Comparison of ENCODE assay signal across 8 cellular contexts in genomic region chr1:173669491-173669941, GRCh38. TPM values are rescaled to one million over a fixed set of nuclear protein-coding genes. Genes with fewer than 3 reads are reported as not detected.
A peak's percentile ranks its signal among the peaks of the same experiment; 100 is the strongest.
DNase-seq lines count a peak whose midpoint lies in the region; ATAC-seq and TF ChIP-seq lines count a peak whose summit lies in the region.

A gene with protein sequence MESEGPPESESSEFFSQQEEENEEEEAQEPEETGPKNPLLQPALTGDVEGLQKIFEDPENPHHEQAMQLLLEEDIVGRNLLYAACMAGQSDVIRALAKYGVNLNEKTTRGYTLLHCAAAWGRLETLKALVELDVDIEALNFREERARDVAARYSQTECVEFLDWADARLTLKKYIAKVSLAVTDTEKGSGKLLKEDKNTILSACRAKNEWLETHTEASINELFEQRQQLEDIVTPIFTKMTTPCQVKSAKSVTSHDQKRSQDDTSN (minus strand): TSS chr1:173669851. CDS start chr1:173659418, 10,433 bp downstream.

- peak; percentile 91 for ATAC-seq in WTC11
- ATAC-seq in GM21390 (IDR thresholded peaks at IDR 0.05; ENCODE audit: unreplicated experiment) = no peak

- H3K27ac Mint-ChIP-seq in WTC11 (peak within 1 kb of the TSS; percentile 83), nephron progenitor cell (peak within 1 kb of the TSS; percentile 10)

- H3K4me1 Mint-ChIP-seq in WTC11 (peaks cover 21% of the 10 kb centered on the region), nephron progenitor cell (peaks cover 7% of the 10 kb centered on the region)

- CTCF ChIA-PET in WTC11 (lab: Charles Lee) = interaction anchor here (0.8 kb wide), 1 partner anchor 133 kb away, joined by 3 read pairs; no protein-coding TSS in a partner anchor

- peak; percentile 16 for DNase-seq in activated gamma-delta T cell treated with Interleukin-2 at 50 U/mL for 16 hours
- no peak for DNase-seq in activated gamma-delta T cell (lab: John Stamatoyannopoulos, UW)
- peak; percentile 88 for DNase-seq in WTC11 (ENCODE audit: low spot score)
- DNase-seq in fibroblast of mammary gland (ENCODE audit: low read depth) = peak; percentile 31
- DNase-seq in nephron progenitor cell = peak; percentile 67
- no peak for DNase-seq in GDM1 (lab: John Stamatoyannopoulos, UW)
- no peak for DNase-seq in T-helper 9 cell

- H3K36me3 Mint-ChIP-seq in WTC11 = no peaks in the 10 kb centered on the region
- H3K36me3 Mint-ChIP-seq in nephron progenitor cell (ENCODE audit: low read depth) = peaks cover 36% of the 10 kb centered on the region

- POLR2A ChIA-PET in WTC11 (lab: Charles Lee) = interaction anchor here (1.0 kb wide), 1 partner anchor 178 kb away, joined by 3 read pairs; no protein-coding TSS in a partner anchor

- peak within 1 kb of the TSS; percentile 79 for H3K4me3 Mint-ChIP-seq in WTC11
- peak within 1 kb of the TSS; percentile 78 for H3K4me3 Mint-ChIP-seq in nephron progenitor cell

- H3K4me3 ChIP-seq in fibroblast of mammary gland (ENCODE audit: control insufficient read depth, low read depth, low read length) = peak within 1 kb of the TSS; percentile 48

- peaks cover 3% of the 10 kb centered on the region; the same call in 1 of the 2 replicates for H3K27me3 Mint-ChIP-seq in WTC11 (ENCODE audit: low read depth)
- peaks cover 11% of the 10 kb centered on the region for H3K27me3 Mint-ChIP-seq in nephron progenitor cell (ENCODE audit: low read depth, poor library complexity)

- TF ChIP-seq CTCF in WTC11 (IDR thresholded peaks at IDR 0.05) (no peak), fibroblast of mammary gland (conservative IDR thresholded peaks at IDR 0.05; ENCODE audit: control insufficient read depth, insufficient read depth, low read depth, low read length) (no peak), nephron progenitor cell (IDR thresholded peaks at IDR 0.05) (no peak)

- H3K9me3 Mint-ChIP-seq in WTC11 = peaks cover 3% of the 10 kb centered on the region; the same call in 1 of the 2 replicates
- H3K9me3 Mint-ChIP-seq in nephron progenitor cell = peaks cover 4% of the 10 kb centered on the region

TF ChIP-seq in WTC11, 78 proteins besides CTCF, POLR2A, EP300 and RAD21 (continues in another document):
- TF ChIP-seq ATF1 (CRISPR knock-in tag; IDR thresholded peaks at IDR 0.05) = no peak
- TF ChIP-seq, protein P1, sequence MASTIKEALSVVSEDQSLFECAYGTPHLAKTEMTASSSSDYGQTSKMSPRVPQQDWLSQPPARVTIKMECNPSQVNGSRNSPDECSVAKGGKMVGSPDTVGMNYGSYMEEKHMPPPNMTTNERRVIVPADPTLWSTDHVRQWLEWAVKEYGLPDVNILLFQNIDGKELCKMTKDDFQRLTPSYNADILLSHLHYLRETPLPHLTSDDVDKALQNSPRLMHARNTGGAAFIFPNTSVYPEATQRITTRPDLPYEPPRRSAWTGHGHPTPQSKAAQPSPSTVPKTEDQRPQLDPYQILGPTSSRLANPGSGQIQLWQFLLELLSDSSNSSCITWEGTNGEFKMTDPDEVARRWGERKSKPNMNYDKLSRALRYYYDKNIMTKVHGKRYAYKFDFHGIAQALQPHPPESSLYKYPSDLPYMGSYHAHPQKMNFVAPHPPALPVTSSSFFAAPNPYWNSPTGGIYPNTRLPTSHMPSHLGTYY (CRISPR knock-in tag; IDR thresholded peaks at IDR 0.05) = no peak
- TF ChIP-seq NFYB (CRISPR knock-in tag; conservative IDR thresholded peaks at IDR 0.05; ENCODE audit: low read depth) = no peak
- TF ChIP-seq, protein P2, sequence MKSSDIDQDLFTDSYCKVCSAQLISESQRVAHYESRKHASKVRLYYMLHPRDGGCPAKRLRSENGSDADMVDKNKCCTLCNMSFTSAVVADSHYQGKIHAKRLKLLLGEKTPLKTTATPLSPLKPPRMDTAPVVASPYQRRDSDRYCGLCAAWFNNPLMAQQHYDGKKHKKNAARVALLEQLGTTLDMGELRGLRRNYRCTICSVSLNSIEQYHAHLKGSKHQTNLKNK (CRISPR knock-in tag; IDR thresholded peaks at IDR 0.05) = no peak
- TF ChIP-seq GRHL2 (CRISPR knock-in tag; IDR thresholded peaks at IDR 0.05; ENCODE audit: insufficient replicate concordance, severe bottlenecking) = no peak
- no peak for TF ChIP-seq ZNF219 (CRISPR knock-in tag; IDR thresholded peaks at IDR 0.05; ENCODE audit: borderline replicate concordance)
- no peak for TF ChIP-seq USF2 (CRISPR knock-in tag; IDR thresholded peaks at IDR 0.05)
- no peak for TF ChIP-seq RORB (CRISPR knock-in tag; IDR thresholded peaks at IDR 0.05)
- TF ChIP-seq, protein P3, sequence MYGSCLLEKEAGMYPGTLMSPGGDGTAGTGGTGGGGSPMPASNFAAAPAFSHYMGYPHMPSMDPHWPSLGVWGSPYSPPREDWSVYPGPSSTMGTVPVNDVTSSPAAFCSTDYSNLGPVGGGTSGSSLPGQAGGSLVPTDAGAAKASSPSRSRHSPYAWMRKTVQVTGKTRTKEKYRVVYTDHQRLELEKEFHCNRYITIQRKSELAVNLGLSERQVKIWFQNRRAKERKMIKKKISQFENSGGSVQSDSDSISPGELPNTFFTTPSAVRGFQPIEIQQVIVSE (CRISPR knock-in tag; IDR thresholded peaks at IDR 0.05; ENCODE audit: borderline replicate concordance) = no peak
- TF ChIP-seq, protein P4, sequence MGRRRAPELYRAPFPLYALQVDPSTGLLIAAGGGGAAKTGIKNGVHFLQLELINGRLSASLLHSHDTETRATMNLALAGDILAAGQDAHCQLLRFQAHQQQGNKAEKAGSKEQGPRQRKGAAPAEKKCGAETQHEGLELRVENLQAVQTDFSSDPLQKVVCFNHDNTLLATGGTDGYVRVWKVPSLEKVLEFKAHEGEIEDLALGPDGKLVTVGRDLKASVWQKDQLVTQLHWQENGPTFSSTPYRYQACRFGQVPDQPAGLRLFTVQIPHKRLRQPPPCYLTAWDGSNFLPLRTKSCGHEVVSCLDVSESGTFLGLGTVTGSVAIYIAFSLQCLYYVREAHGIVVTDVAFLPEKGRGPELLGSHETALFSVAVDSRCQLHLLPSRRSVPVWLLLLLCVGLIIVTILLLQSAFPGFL (CRISPR knock-in tag; IDR thresholded peaks at IDR 0.05; ENCODE audit: borderline replicate concordance) = no peak
- no peak for TF ChIP-seq E2F1 (CRISPR knock-in tag; IDR thresholded peaks at IDR 0.05)
- no peak for TF ChIP-seq ZSCAN18 (CRISPR knock-in tag; IDR thresholded peaks at IDR 0.05)
- TF ChIP-seq HMGXB4 (CRISPR knock-in tag; IDR thresholded peaks at IDR 0.05) = no peak
- TF ChIP-seq GTF2I (CRISPR knock-in tag; conservative IDR thresholded peaks at IDR 0.05) = no peak
- TF ChIP-seq ZNF138 (CRISPR knock-in tag; conservative IDR thresholded peaks at IDR 0.05) = no peak
- TF ChIP-seq ETV6 (CRISPR knock-in tag; IDR thresholded peaks at IDR 0.05) = 0 out of 2 replicates have a peak, but pooled peaks have one; percentile 39
- 0 out of 2 replicates have a peak, but pooled peaks have one; percentile 15 for TF ChIP-seq TEAD1 (CRISPR knock-in tag; IDR thresholded peaks at IDR 0.05)
- no peak for TF ChIP-seq MXD4 (CRISPR knock-in tag; IDR thresholded peaks at IDR 0.05; ENCODE audit: borderline replicate concordance)
- peak; percentile 14; the same call in 1 of the 2 replicates for TF ChIP-seq FOXK1 (CRISPR knock-in tag; IDR thresholded peaks at IDR 0.05)

RNA-seq across cellular contexts. Expression of the gene that starts here (rescaled TPM):
- total RNA-seq in WTC11 (2021) = 1.1 to 2.2 TPM (median 1.3 TPM) in 3 replicates

Comparison
In these comparisons a context has a peak if more than half of its experiments do, and no peak if none do; other contexts are left out.
1. DNase-seq: peak in activated gamma-delta T cell treated with Interleukin-2 at 50 U/mL for 16 hours (single experiment), WTC11 (single experiment), fibroblast of mammary gland (single experiment) and nephron progenitor cell (single experiment); none in activated gamma-delta T cell (single experiment), GDM1 (single experiment) and T-helper 9 cell (single experiment).